ENCODE assay signal across 1 cellular context in genomic region chr10:70557876-70558275, GRCh38.
TF ChIP-seq lines count a peak whose summit lies in the region.

No MANE protein-coding gene starts in this region.

TF ChIP-seq in WTC11, 78 proteins besides CTCF, POLR2A, EP300 and RAD21 (continued from another document):
- TF ChIP-seq ZSCAN18 (CRISPR knock-in tag; IDR thresholded peaks at IDR 0.05), result no peak
- no peak for TF ChIP-seq CREM (CRISPR knock-in tag; IDR thresholded peaks at IDR 0.05)
